ENCODE assay signal across 9 cellular contexts in the genomic region with DNA sequence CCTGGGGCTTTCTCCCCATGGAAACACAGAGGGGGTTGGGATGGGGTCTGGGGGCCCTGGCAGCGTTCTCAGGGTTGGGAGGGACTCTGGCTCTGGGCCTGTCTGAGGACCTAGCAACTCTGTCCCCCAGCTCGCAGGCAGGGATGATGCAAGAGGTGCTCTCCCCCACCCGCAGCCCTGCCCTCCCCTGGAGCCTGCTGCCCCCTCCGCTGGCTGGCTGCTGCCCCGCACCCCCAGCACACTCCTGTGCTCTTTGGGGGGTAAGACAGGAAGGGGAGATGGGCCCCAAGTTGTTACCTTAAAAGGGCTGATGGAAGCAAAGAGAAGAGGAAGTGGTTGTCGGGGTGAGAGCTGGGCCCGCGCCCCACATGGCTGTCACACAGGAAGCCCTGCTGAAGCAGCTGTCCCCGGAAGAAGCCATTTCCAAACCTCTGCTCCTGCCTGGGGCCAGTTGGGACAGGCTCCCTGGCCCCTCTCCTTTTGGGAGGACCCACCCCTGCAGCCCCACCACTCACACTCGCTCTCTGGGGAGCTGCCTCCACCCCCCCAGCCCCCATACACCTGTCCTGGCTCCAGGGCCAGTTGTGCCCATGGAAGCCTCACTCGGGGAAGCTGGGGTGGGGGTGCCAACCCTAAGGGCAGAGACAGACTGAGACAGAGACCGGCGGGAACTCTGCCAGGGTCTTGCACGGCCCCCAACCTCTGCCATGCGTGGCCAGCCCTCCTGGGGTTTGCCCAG. TPM values are rescaled to one million over a fixed set of nuclear protein-coding genes. Genes with fewer than 3 reads are reported as not detected.
DNase-seq lines count a peak whose midpoint lies in the region; ATAC-seq and TF ChIP-seq lines count a peak whose summit lies in the region.
"Had no signal": no experiment of that assay in that cellular context is flagged by ENCODE, and none has a peak within 500 bp of the region (broad histone marks: within the 10 kb centered on the region; RNA-seq: fewer than 3 reads in every experiment).

No MANE protein-coding gene starts in this region.

- H3K36me3 ChIP-seq in mucosa of descending colon (ENCODE audit: low read depth): no peaks in the 10 kb centered on the region

- in situ Hi-C loops in G401 (cut with HindIII; ENCODE audit: low sequenced_read_pairs): no loop called here

- H3K9me3 ChIP-seq in mucosa of descending colon: no peaks in the 10 kb centered on the region

- H3K4me3 Mint-ChIP-seq in stimulated activated naive CD8-positive, alpha-beta T cell treated with anti-CD3 and anti-CD28 coated beads, Interleukin-15, Interleukin-2, amounts not matched to agents 100 ng/mL and 50 ng/mL, for 24 hours: peak overlapping the region; percentile 99

- H3K4me1 Mint-ChIP-seq in stimulated activated naive CD8-positive, alpha-beta T cell treated with anti-CD3 and anti-CD28 coated beads, Interleukin-15, Interleukin-2, amounts not matched to agents 100 ng/mL and 50 ng/mL, for 24 hours (ENCODE audit: low read depth): peaks cover 31% of the 10 kb centered on the region

- intact Hi-C loops in mucosa of descending colon (cut with DNase I, micrococcal nuclease): no loop called here

- H3K4me3 ChIP-seq in mucosa of descending colon: no peak overlapping the region
- H3K4me3 ChIP-seq: SK-N-MC had no signal

- peaks cover 38% of the 10 kb centered on the region for H3K36me3 Mint-ChIP-seq in stimulated activated naive CD8-positive, alpha-beta T cell treated with anti-CD3 and anti-CD28 coated beads, Interleukin-15, Interleukin-2, amounts not matched to agents 100 ng/mL and 50 ng/mL, for 24 hours (ENCODE audit: low read depth)

- no peaks in the 10 kb centered on the region for H3K9me3 Mint-ChIP-seq in stimulated activated naive CD8-positive, alpha-beta T cell treated with anti-CD3 and anti-CD28 coated beads, Interleukin-15, Interleukin-2, amounts not matched to agents 100 ng/mL and 50 ng/mL, for 24 hours

- peak overlapping the region; percentile 99 for H3K27ac Mint-ChIP-seq in stimulated activated naive CD8-positive, alpha-beta T cell treated with anti-CD3 and anti-CD28 coated beads, Interleukin-15, Interleukin-2, amounts not matched to agents 100 ng/mL and 50 ng/mL, for 24 hours

- TF ChIP-seq CTCF in mucosa of descending colon (IDR thresholded peaks at IDR 0.05): no peak

- DNase-seq in SIG-M5 treated with dmso at 0.1 percent for 504 hours (lab: John Stamatoyannopoulos, UW; ENCODE audit: unreplicated experiment) (peak; percentile 98), mucosa of descending colon (peak; percentile 65 to 91 (median 75)), epidermal melanocyte (ENCODE audit: insufficient read length, low spot score) (no peak), G401 (ENCODE audit: low spot score) (no peak), NCI-H2107 (lab: John Stamatoyannopoulos, UW) (no peak)
- DNase-seq in activated naive CD4-positive, alpha-beta T cell (lab: John Stamatoyannopoulos, UW): peak; percentile 37 to 75 (median 54)

- H3K4me1 ChIP-seq in mucosa of descending colon (ENCODE audit: low read depth): peaks cover 5% of the 10 kb centered on the region

- no peaks in the 10 kb centered on the region for H3K27me3 Mint-ChIP-seq in stimulated activated naive CD8-positive, alpha-beta T cell treated with anti-CD3 and anti-CD28 coated beads, Interleukin-15, Interleukin-2, amounts not matched to agents 100 ng/mL and 50 ng/mL, for 24 hours

- ATAC-seq in GM19455 (IDR thresholded peaks at IDR 0.05; ENCODE audit: unreplicated experiment) (peak; percentile 33), mucosa of descending colon (peak; percentile 52)

RNA-seq across cellular contexts. Expression of gene CORO1A, which starts 2.5 kb away (rescaled TPM):
- total RNA-seq in mucosa of descending colon: 10 to 100 TPM; 24.2 to 42.0 (median 25.2) TPM
- total RNA-seq in G401 (2014; rRNA removed; shearing (Covaris generic)): 35.9 and 41.8 TPM in 2 replicates

RNA-seq across cellular contexts. Expression of gene BOLA2B, which starts 7.6 kb away (rescaled TPM):
- 100 to 1,000 TPM in 2 of 3 donors, 10 to 100 TPM in 1; 67.8 to 187 (median 152) TPM for total RNA-seq in mucosa of descending colon
- total RNA-seq in G401 (2014; rRNA removed; shearing (Covaris generic)): 39.0 and 103 TPM in 2 replicates

RNA-seq across cellular contexts. Expression of gene SLX1A, which starts 7.8 kb away (rescaled TPM):
- total RNA-seq in mucosa of descending colon: 100 to 1,000 TPM in 1 of 3 donors, 10 to 100 TPM in 2; 52.8 to 100 (median 68.0) TPM
- total RNA-seq in G401 (2014; rRNA removed; shearing (Covaris generic)): 57.9 and 108 TPM in 2 replicates

RNA-seq across cellular contexts. Expression of gene SULT1A3, which starts 13.2 kb away (rescaled TPM):
- 10 to 100 TPM; 37.1 to 96.5 (median 66.7) TPM for total RNA-seq in mucosa of descending colon
- total RNA-seq in G401 (2014; rRNA removed; shearing (Covaris generic)): 0.75 and 7.5 TPM in 2 replicates

Comparison
In these comparisons a context has a peak if more than half of its experiments do, and no peak if none do; other contexts are left out.
1. DNase-seq: peak in SIG-M5 treated with dmso at 0.1 percent for 504 hours (single experiment), activated naive CD4-positive, alpha-beta T cell (4 of 4) and mucosa of descending colon (3 of 3); none in epidermal melanocyte (single experiment), G401 (single experiment) and NCI-H2107 (single experiment).